29 cellular contexts compared by ENCODE assay signal in the genomic region with DNA sequence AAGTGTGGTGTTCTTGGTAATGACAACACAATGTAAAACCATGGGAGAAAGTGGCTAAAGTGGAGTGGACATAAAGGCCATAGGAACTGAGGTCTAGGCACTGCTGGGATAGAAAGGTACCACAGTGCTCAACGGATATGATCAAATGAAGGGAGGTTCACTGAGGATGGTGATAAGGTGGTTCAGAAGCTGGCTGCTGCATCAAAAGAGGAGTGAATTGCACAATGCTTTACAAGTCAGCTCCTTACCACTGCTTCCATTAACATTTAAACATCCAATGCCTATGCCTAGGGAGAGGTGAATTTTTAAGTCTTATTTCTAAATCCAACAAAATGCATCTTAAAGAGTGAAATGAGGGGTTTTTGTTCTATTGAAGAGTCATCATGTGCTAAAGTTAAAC.
DNase-seq lines count a peak whose midpoint lies in the region; FAIRE-seq and TF ChIP-seq lines count a peak whose summit lies in the region.
"Had no signal": no experiment of that assay in that cellular context is flagged by ENCODE, and none has a peak within 500 bp of the region (broad histone marks: within the 10 kb centered on the region; RNA-seq: fewer than 3 reads in every experiment).

No MANE protein-coding gene starts in this region.

- in situ Hi-C loops in transverse colon (cut with MboI; ENCODE audit: low pct_ligation_motif_present in 1 of 4, low pct_unique_long_range_greater_than_20kb in 1 of 4, low sequenced_read_pairs in 3 of 4): no loop called here

- no peak overlapping the region for H3K4me2 ChIP-seq in astrocyte (ENCODE audit: low read length)

- TF ChIP-seq CTCF in astrocyte (IDR thresholded peaks at IDR 0.05; ENCODE audit: insufficient read depth, low read depth, low read length): no peak
- no peak for TF ChIP-seq CTCF in transverse colon (IDR thresholded peaks at IDR 0.05)
- no peak for TF ChIP-seq CTCF in Calu3 (IDR thresholded peaks at IDR 0.05; ENCODE audit: unreplicated experiment)

- no peaks in the 10 kb centered on the region for H3K9me3 Mint-ChIP-seq in activated naive CD4-positive, alpha-beta T cell treated with anti-CD3 and anti-CD28 coated beads, Interleukin-2, amount 50 U/mL, for 24 hours
- H3K9me3 Mint-ChIP-seq in astrocyte (ENCODE audit: unreplicated experiment): no peaks in the 10 kb centered on the region
- H3K9me3 Mint-ChIP-seq in Calu3 (ENCODE audit: low read depth, unreplicated experiment): no peaks in the 10 kb centered on the region
- H3K9me3 Mint-ChIP-seq: brain, nephron had no signal

- CTCF ChIA-PET in Calu3 (lab: Charles Lee): interaction anchor here (1.6 kb wide), 1 partner anchor 8 kb away, joined by 3 read pairs; no protein-coding TSS in a partner anchor

- no peak for DNase-seq in activated naive CD4-positive, alpha-beta T cell treated with anti-CD3 and anti-CD28 coated beads, Interleukin-2, amount 50 U/mL, for 16 hours
- DNase-seq in NCI-H226: peak; percentile 65
- DNase-seq in astrocyte (ENCODE audit: low read depth): no peak
- DNase-seq in transverse colon: no peak
- no peak for DNase-seq in stimulated activated CD4-positive, alpha-beta T cell treated with anti-CD3 and anti-CD28 coated beads, Interleukin-1b, Interleukin-23, amount 100 ng/mL, for 48 hours
- no peak for DNase-seq in Calu3
- DNase-seq: activated CD4-positive, alpha-beta T cell treated with anti-CD3 and anti-CD28 coated beads, Interleukin-2, amount 50 U/mL, for 4 hours; effector memory CD4-positive, alpha-beta T cell; esophagus squamous epithelium; H7; Karpas-422; left ventricle myocardium superior; midbrain; MV-4-11; NCI-H146; NCI-H2171 treated with DMSO at 0.1 percent for 48 hours; NCI-H526; right cardiac atrium had no signal

- H3K4me1 Mint-ChIP-seq in activated naive CD4-positive, alpha-beta T cell treated with anti-CD3 and anti-CD28 coated beads, Interleukin-2, amount 50 U/mL, for 24 hours: peaks cover 76% of the 10 kb centered on the region
- peaks cover 60% of the 10 kb centered on the region for H3K4me1 Mint-ChIP-seq in astrocyte (ENCODE audit: low read depth, unreplicated experiment)
- no peaks in the 10 kb centered on the region for H3K4me1 Mint-ChIP-seq in Calu3 (ENCODE audit: low read depth, unreplicated experiment)

- H3K4me1 ChIP-seq in astrocyte (ENCODE audit: insufficient read depth, low read length): peaks cover 22% of the 10 kb centered on the region
- H3K4me1 ChIP-seq in mesodermal cell (ENCODE audit: control insufficient read depth, insufficient read depth, low read length, poor library complexity, severe bottlenecking): peaks cover 17% of the 10 kb centered on the region
- peaks cover 0 to 10% (median 1%) of the 10 kb centered on the region in 4 donors for H3K4me1 ChIP-seq in transverse colon

- TF ChIP-seq EP300 in transverse colon (IDR thresholded peaks at IDR 0.05; ENCODE audit: low read depth): no peak

- H3K27ac Mint-ChIP-seq in activated naive CD4-positive, alpha-beta T cell treated with anti-CD3 and anti-CD28 coated beads, Interleukin-2, amount 50 U/mL, for 24 hours: peak overlapping the region; percentile 95
- H3K27ac Mint-ChIP-seq in astrocyte (ENCODE audit: unreplicated experiment) (peak overlapping the region; percentile 70), Calu3 (ENCODE audit: unreplicated experiment) (no peak overlapping the region)
- H3K27ac Mint-ChIP-seq: brain, nephron had no signal

- H3K27ac ChIP-seq in astrocyte (ENCODE audit: low read depth, low read length): peak overlapping the region; percentile 71
- peak overlapping the region; percentile 18 for H3K27ac ChIP-seq in mesodermal cell (ENCODE audit: low read depth, low read length, severe bottlenecking)
- H3K27ac ChIP-seq in transverse colon: no peak overlapping the region
- H3K27ac ChIP-seq: C4-2B, esophagus squamous epithelium, gastroesophageal sphincter, parathyroid adenoma, tibial nerve, VCaP had no signal

- TF ChIP-seq POLR2A in transverse colon (IDR thresholded peaks at IDR 0.05): no peak

- H3K9me3 ChIP-seq in astrocyte (ENCODE audit: insufficient read depth, low read depth, low read length) (no peaks in the 10 kb centered on the region), mesodermal cell (ENCODE audit: control insufficient read depth, low read length) (no peaks in the 10 kb centered on the region), transverse colon (no peaks in the 10 kb centered on the region)
- H3K9me3 ChIP-seq: esophagus squamous epithelium, gastroesophageal sphincter, tibial nerve had no signal

- no peak for FAIRE-seq in astrocyte (lab: Jason Lieb, UNC)
- FAIRE-seq: colon, islet of Langerhans had no signal

- H3K27me3 Mint-ChIP-seq in activated naive CD4-positive, alpha-beta T cell treated with anti-CD3 and anti-CD28 coated beads, Interleukin-2, amount 50 U/mL, for 24 hours: no peaks in the 10 kb centered on the region
- no peaks in the 10 kb centered on the region for H3K27me3 Mint-ChIP-seq in astrocyte (ENCODE audit: low read depth, unreplicated experiment)
- no peaks in the 10 kb centered on the region for H3K27me3 Mint-ChIP-seq in Calu3 (ENCODE audit: unreplicated experiment)

- H4K20me1 ChIP-seq in astrocyte (ENCODE audit: insufficient read depth, low read length): no peaks in the 10 kb centered on the region

- no peaks in the 10 kb centered on the region for H3K27me3 ChIP-seq in astrocyte (ENCODE audit: insufficient read depth, low read length)
- no peaks in the 10 kb centered on the region for H3K27me3 ChIP-seq in transverse colon
- H3K27me3 ChIP-seq: esophagus squamous epithelium, gastroesophageal sphincter, tibial nerve had no signal

- peak overlapping the region; percentile 32 for H3K9ac ChIP-seq in astrocyte (ENCODE audit: low read length)
- H3K9ac ChIP-seq: parathyroid adenoma had no signal

- peak overlapping the region; percentile 16 for H3K4me3 Mint-ChIP-seq in activated naive CD4-positive, alpha-beta T cell treated with anti-CD3 and anti-CD28 coated beads, Interleukin-2, amount 50 U/mL, for 24 hours
- H3K4me3 Mint-ChIP-seq in astrocyte (ENCODE audit: unreplicated experiment) (no peak overlapping the region), Calu3 (ENCODE audit: low read depth, unreplicated experiment) (no peak overlapping the region)
- H3K4me3 Mint-ChIP-seq: brain, nephron had no signal

- H3K4me3 ChIP-seq in astrocyte (ENCODE audit: insufficient read depth, low read depth, low read length) (no peak overlapping the region), mesodermal cell (ENCODE audit: extremely low read depth, insufficient read depth, low read length, poor library complexity, severe bottlenecking) (no peak overlapping the region), transverse colon (no peak overlapping the region)
- H3K4me3 ChIP-seq: esophagus squamous epithelium, gastroesophageal sphincter, tibial nerve had no signal

- 100% methylated on average over 1 of the region's 1 CpG; no CpG with 5 or more reads in 1 of the 2 experiments for WGBS in mesodermal cell (ENCODE audit: insufficient coverage in 2 of 2), 2 experiments
- WGBS in transverse colon (ENCODE audit: low coverage in 1 of 2), 2 donors: 83 to 93% methylated on average over 1 of the region's 1 CpG

- no peak overlapping the region for H2AFZ ChIP-seq in astrocyte (ENCODE audit: low read depth, low read length)
- H2AFZ ChIP-seq: parathyroid adenoma had no signal

- intact Hi-C loops in transverse colon (cut with DNase I; ENCODE audit: low total_unique reads) (no loop called here), Calu3 (cut with micrococcal nuclease; ENCODE audit: unreplicated experiment) (no loop called here)

- H3K36me3 Mint-ChIP-seq in activated naive CD4-positive, alpha-beta T cell treated with anti-CD3 and anti-CD28 coated beads, Interleukin-2, amount 50 U/mL, for 24 hours: peaks cover 46% of the 10 kb centered on the region
- H3K36me3 Mint-ChIP-seq in astrocyte (ENCODE audit: low read depth, unreplicated experiment) (peaks cover 49% of the 10 kb centered on the region), Calu3 (ENCODE audit: insufficient read depth, unreplicated experiment) (peaks cover 11% of the 10 kb centered on the region)

- H3K79me2 ChIP-seq in astrocyte (ENCODE audit: insufficient read depth, low read length): peaks cover 20% of the 10 kb centered on the region

- BruUV-seq in Calu3 (replicated peaks; lab: Mats Ljungman, UMichigan): no TSS peak

- H3K36me3 ChIP-seq in astrocyte (ENCODE audit: insufficient read depth, low read length): peaks cover 34% of the 10 kb centered on the region
- peaks cover 71% of the 10 kb centered on the region for H3K36me3 ChIP-seq in mesodermal cell (ENCODE audit: control insufficient read depth, insufficient read depth, low read length)
- no peaks in the 10 kb centered on the region for H3K36me3 ChIP-seq in transverse colon

Comparison
In these comparisons a context has a peak if more than half of its experiments do, and no peak if none do; other contexts are left out.
1. H3K27ac ChIP-seq: peak in astrocyte (single experiment) and mesodermal cell (single experiment); none in transverse colon (0 of 4).